ENCODE assay signal across 1 cellular context in the genomic region with DNA sequence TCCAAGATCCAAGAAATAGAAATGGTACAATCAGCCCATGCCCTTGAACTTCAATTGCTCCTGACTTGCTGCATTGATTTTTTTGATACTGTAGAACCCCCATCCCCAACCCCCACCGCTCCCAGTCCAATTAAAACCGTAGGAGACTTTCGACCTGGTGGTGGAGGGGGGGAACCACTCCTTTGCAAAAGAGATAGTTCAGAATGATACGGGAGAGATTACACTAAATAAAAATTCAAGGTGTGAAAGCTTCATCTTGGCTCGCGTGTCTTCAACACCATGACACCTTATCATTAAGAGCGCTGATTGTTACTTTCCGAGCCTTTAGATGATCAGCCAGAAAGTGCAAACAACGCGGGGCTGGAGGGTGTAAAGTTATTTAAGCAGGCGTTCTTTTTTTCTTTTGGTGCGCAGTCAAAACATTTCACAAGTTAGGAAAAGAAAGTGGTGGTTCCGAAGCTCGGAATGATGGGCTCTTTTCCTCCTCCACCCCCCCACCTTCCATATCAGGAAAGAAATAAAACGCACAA.
TF ChIP-seq lines count a peak whose summit lies in the region.

No MANE protein-coding gene starts in this region.

TF ChIP-seq in SK-N-SH, 30 proteins besides CTCF, POLR2A, EP300 and RAD21 (continued from another document):
- TF ChIP-seq, protein P1, sequence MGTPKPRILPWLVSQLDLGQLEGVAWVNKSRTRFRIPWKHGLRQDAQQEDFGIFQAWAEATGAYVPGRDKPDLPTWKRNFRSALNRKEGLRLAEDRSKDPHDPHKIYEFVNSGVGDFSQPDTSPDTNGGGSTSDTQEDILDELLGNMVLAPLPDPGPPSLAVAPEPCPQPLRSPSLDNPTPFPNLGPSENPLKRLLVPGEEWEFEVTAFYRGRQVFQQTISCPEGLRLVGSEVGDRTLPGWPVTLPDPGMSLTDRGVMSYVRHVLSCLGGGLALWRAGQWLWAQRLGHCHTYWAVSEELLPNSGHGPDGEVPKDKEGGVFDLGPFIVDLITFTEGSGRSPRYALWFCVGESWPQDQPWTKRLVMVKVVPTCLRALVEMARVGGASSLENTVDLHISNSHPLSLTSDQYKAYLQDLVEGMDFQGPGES (IDR thresholded peaks at IDR 0.05; ENCODE audit: low read depth, low read length) = no peak
- TF ChIP-seq YY1 (IDR thresholded peaks at IDR 0.05; ENCODE audit: low read depth) = no peak; the same call in 1 of the 2 replicates
- TF ChIP-seq, protein P2, sequence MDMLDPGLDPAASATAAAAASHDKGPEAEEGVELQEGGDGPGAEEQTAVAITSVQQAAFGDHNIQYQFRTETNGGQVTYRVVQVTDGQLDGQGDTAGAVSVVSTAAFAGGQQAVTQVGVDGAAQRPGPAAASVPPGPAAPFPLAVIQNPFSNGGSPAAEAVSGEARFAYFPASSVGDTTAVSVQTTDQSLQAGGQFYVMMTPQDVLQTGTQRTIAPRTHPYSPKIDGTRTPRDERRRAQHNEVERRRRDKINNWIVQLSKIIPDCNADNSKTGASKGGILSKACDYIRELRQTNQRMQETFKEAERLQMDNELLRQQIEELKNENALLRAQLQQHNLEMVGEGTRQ (IDR thresholded peaks at IDR 0.05; ENCODE audit: borderline replicate concordance, low read depth, low read length) = no peak
TF ChIP-seq in SK-N-SH: peak in this region for 0.
